In genomic region chr10:124696446-124697392, GRCh38 we compare ENCODE assay signal across 8 cellular contexts. TPM values are rescaled to one million over a fixed set of nuclear protein-coding genes. Genes with fewer than 3 reads are reported as not detected.
DNase-seq lines count a peak whose midpoint lies in the region; ATAC-seq and TF ChIP-seq lines count a peak whose summit lies in the region.

No MANE protein-coding gene starts in this region.

- peaks cover 43% of the 10 kb centered on the region for H3K36me3 ChIP-seq in KOPT-K1 (ENCODE audit: insufficient read depth, low read length)

- peak; percentile 18 for DNase-seq in fibroblast of peridontal ligament (ENCODE audit: extremely low read depth)
- no peak for DNase-seq in NCI-H69 (lab: John Stamatoyannopoulos, UW)
- DNase-seq in SK-N-DZ (ENCODE audit: low spot score), result no peak
- DNase-seq in GDM1 (lab: John Stamatoyannopoulos, UW), result no peak
- no peak for DNase-seq in hippocampal formation (lab: John Stamatoyannopoulos, UW)

- peak overlapping the region; percentile 89 for H3K27ac ChIP-seq in KOPT-K1 (ENCODE audit: low read depth, low read length, poor library complexity, severe bottlenecking)

- peak; percentile 77 for ATAC-seq in GM21447 (IDR thresholded peaks at IDR 0.05; ENCODE audit: unreplicated experiment)

- H3K9me3 ChIP-seq in KOPT-K1 (ENCODE audit: insufficient read depth, low read length, poor library complexity, severe bottlenecking), result no peaks in the 10 kb centered on the region

- TF ChIP-seq POLR2A in GM15510 (IDR thresholded peaks at IDR 0.05; ENCODE audit: borderline replicate concordance, extremely low read depth, insufficient read length), result peak; percentile 53

RNA-seq across cellular contexts. Expression of gene FAM53B, which starts 47.5 kb away (rescaled TPM):
- polyA plus RNA-seq in SK-N-DZ (2014; cell fraction: cytosol; rRNA removed), result 17.1 and 21.9 TPM in 2 replicates
- polyA plus RNA-seq in SK-N-DZ (2014; cell fraction: nucleus; rRNA removed), result 15.9 and 19.3 TPM in 2 replicates
